24 cellular contexts compared by ENCODE assay signal in genomic region chr4:5200546-5200945, GRCh38.
DNase-seq lines count a peak whose midpoint lies in the region; ATAC-seq, FAIRE-seq and TF ChIP-seq lines count a peak whose summit lies in the region.
"Had no signal": no experiment of that assay in that cellular context is flagged by ENCODE, and none has a peak within 500 bp of the region (broad histone marks: within the 10 kb centered on the region; RNA-seq: fewer than 3 reads in every experiment).

No MANE protein-coding gene starts in this region.

- H4K8ac ChIP-seq in IMR-90 (ENCODE audit: low read depth in 2 of 2, low read length in 2 of 2) (no peak overlapping the region), H1 (ENCODE audit: extremely low read depth, insufficient read depth, low read length) (no peak overlapping the region; the same call in 1 of the 2 replicates)

- 0 out of 2 replicates have a peak, but pooled peaks cover 2% of the 10 kb centered on the region for H3K23me2 ChIP-seq in H1 (ENCODE audit: low read depth, low read length)

- CTCF ChIA-PET in IMR-90 (lab: Yijun Ruan, JAX): no interaction called here
- CTCF ChIA-PET in H1 (lab: Charles Lee; ENCODE audit: partially characterized antibody): no interaction called here

- H3K4ac ChIP-seq in IMR-90 (ENCODE audit: low read depth, low read length) (no peak overlapping the region), H1 (replicated peaks; ENCODE audit: insufficient read length, low read depth, low read length) (peak overlapping the region; percentile 36)

- no TSS peak for BruUV-seq in IMR-90 (replicated peaks; lab: Mats Ljungman, UMichigan)

- H3K23ac ChIP-seq in IMR-90 (ENCODE audit: low read depth, low read length) (no peak overlapping the region), H1 (ENCODE audit: insufficient read length) (no peak overlapping the region)

- H3K4me1 ChIP-seq in GM23248 (ENCODE audit: insufficient read depth) (no peaks in the 10 kb centered on the region; the same call in 1 of the 2 replicates), IMR-90 (ENCODE audit: control insufficient read depth, insufficient read depth, low read length) (no peaks in the 10 kb centered on the region), H1 (replicated peaks in 1 of 4; ENCODE audit: control insufficient read depth in 3 of 4, insufficient read depth in 4 of 4, low read length in 3 of 4) (peaks cover 2 to 31% (median 16%) of the 10 kb centered on the region in 4 experiments; a peak in 6 of 7 replicates)
- H3K4me1 ChIP-seq: BE2C had no signal

- in situ Hi-C loops in GM23248 (cut with MboI): no loop called here
- in situ Hi-C loops in IMR-90 (cut with MboI; ENCODE audit: low sequenced_read_pairs): no loop called here

- no peak for TF ChIP-seq EP300 in H1 (IDR thresholded peaks at IDR 0.05; ENCODE audit: borderline replicate concordance in 1 of 2, low read depth in 2 of 2, low read length in 2 of 2)

- H3K14ac ChIP-seq in IMR-90 (replicated peaks; ENCODE audit: low read depth, low read length): no peak overlapping the region
- H3K14ac ChIP-seq in H1 (ENCODE audit: insufficient read length): no peak overlapping the region

- H3K4me3 ChIP-seq in AG10803 (ENCODE audit: low read length): no peak overlapping the region
- no peak overlapping the region for H3K4me3 ChIP-seq in GM23248
- no peak overlapping the region for H3K4me3 ChIP-seq in IMR-90 (ENCODE audit: insufficient read depth, low read depth, low read length)
- H3K4me3 ChIP-seq in H1 (ENCODE audit: extremely low read depth in 1 of 4, insufficient read depth in 2 of 4, low read depth in 3 of 4, low read length in 4 of 4): no peak overlapping the region
- H3K4me3 ChIP-seq: BLaER1 treated with 17β-estradiol and CSF1 and Interleukin-3, amounts not matched to agents 10 nM and 100 nM; GM12878 had no signal

- H3K56ac ChIP-seq in IMR-90 (ENCODE audit: extremely low read depth, insufficient read depth, low read length) (no peak overlapping the region), H1 (replicated peaks; ENCODE audit: insufficient read length, low read depth, low read length) (no peak overlapping the region)

- WGBS in GM23248 (ENCODE audit: low coverage in 1 of 2, low lambda C conversion rate in 2 of 2, missing lambda C conversion rate in 2 of 2), 2 experiments: 11 to 18% methylated on average over 1 of the region's 1 CpG
- WGBS in IMR-90 (ENCODE audit: extremely low coverage in 2 of 2, insufficient read length in 1 of 2), 2 experiments: no CpG with 5 or more reads among the region's 1 CpG
- 90% methylated on average over 1 of the region's 1 CpG; no CpG with 5 or more reads in 1 of the 2 experiments for WGBS in H1 (ENCODE audit: extremely low coverage in 1 of 2, insufficient coverage in 1 of 2, insufficient read length in 1 of 2, insufficient replicate concordance in 2 of 2, low coverage in 1 of 2, low lambda C conversion rate in 2 of 2, missing lambda C conversion rate in 1 of 2), 2 experiments

- DNase-seq in AG10803 (ENCODE audit: low read depth): peak; percentile 20
- DNase-seq in GM23248: peak; percentile 5
- DNase-seq in IMR-90: peak; percentile 57
- no peak for DNase-seq in H1 (ENCODE audit: low read depth in 1 of 2, low spot score in 2 of 2)
- no peak for DNase-seq in NCI-H1092 treated with DMSO at 0.1 percent for 48 hours (lab: John Stamatoyannopoulos, UW)
- no peak for DNase-seq in HTR-8/SVneo (ENCODE audit: insufficient read length, low spot score)
- no peak for DNase-seq in activated naive CD4-positive, alpha-beta T cell treated with anti-CD3 and anti-CD28 coated beads, Interleukin-2, amount 50 U/mL, for 16 hours
- DNase-seq in stimulated activated CD4-positive, alpha-beta T cell treated with anti-CD3 and anti-CD28 coated beads, Interleukin-15, amount 100 ng/mL, for 24 hours: no peak
- DNase-seq: AML-193; BE2C; CD4-positive, alpha-beta T cell; CD8-positive, alpha-beta memory T cell; DMS153; DMS79; EL; GDM1; HCEC 1CT had no signal

- no peak overlapping the region for H2AFZ ChIP-seq in GM23248
- H2AFZ ChIP-seq in IMR-90 (replicated peaks; ENCODE audit: low read length, poor library complexity): no peak overlapping the region
- H2AFZ ChIP-seq in H1 (ENCODE audit: low read length): no peak overlapping the region

- H3K9me1 ChIP-seq in IMR-90 (ENCODE audit: insufficient read depth, low read length): peaks cover 2% of the 10 kb centered on the region; the same call in 1 of the 2 replicates

- dilution Hi-C loops in IMR-90 (cut with HindIII; ENCODE audit: low sequenced_read_pairs, unreplicated experiment): no loop called here

- ATAC-seq in IMR-90 (ENCODE audit: low read depth): peak; percentile 21; the same call in 1 of the 2 replicates
- ATAC-seq: GM12878 had no signal

- H2BK20ac ChIP-seq in IMR-90 (ENCODE audit: low read depth, low read length) (no peak overlapping the region), H1 (ENCODE audit: low read length) (peak overlapping the region; percentile 75)

- peak overlapping the region; percentile 77; the same call in 1 of the 2 replicates for H2BK12ac ChIP-seq in H1 (ENCODE audit: low read depth, low read length)

- H3K27ac ChIP-seq in GM23248: no peak overlapping the region
- H3K27ac ChIP-seq in IMR-90 (ENCODE audit: insufficient read depth, low read length): no peak overlapping the region
- no peak overlapping the region for H3K27ac ChIP-seq in H1 (ENCODE audit: low read depth, low read length)
- H3K27ac ChIP-seq: 22Rv1; BLaER1 treated with 17β-estradiol and CSF1 and Interleukin-3, amounts not matched to agents 10 nM and 100 nM had no signal

- TF ChIP-seq RAD21 in IMR-90 (IDR thresholded peaks at IDR 0.05; ENCODE audit: low read length): no peak
- TF ChIP-seq RAD21 in H1 (IDR thresholded peaks at IDR 0.05 in 1 of 2, conservative IDR thresholded peaks at IDR 0.05 in 1 of 2; ENCODE audit: low read depth in 2 of 2, low read length in 2 of 2): no peak

- H2BK120ac ChIP-seq in IMR-90 (ENCODE audit: low read depth, low read length) (no peak overlapping the region), H1 (replicated peaks; ENCODE audit: low read depth, low read length) (peak overlapping the region; percentile 36)

- H4K91ac ChIP-seq in IMR-90 (ENCODE audit: insufficient read depth, low read depth, low read length) (no peak overlapping the region), H1 (replicated peaks; ENCODE audit: insufficient read length, low read length) (peak overlapping the region; percentile 42)

- H2BK15ac ChIP-seq in IMR-90 (ENCODE audit: low read depth, low read length): no peak overlapping the region
- H2BK15ac ChIP-seq in H1 (ENCODE audit: low read length): no peak overlapping the region

- H4K20me1 ChIP-seq in GM23248 (ENCODE audit: insufficient read depth) (no peaks in the 10 kb centered on the region), IMR-90 (ENCODE audit: insufficient read depth, low read length) (no peaks in the 10 kb centered on the region; the same call in 1 of the 2 replicates), H1 (replicated peaks in 1 of 2; ENCODE audit: control insufficient read depth in 1 of 2, insufficient read depth in 2 of 2, low read length in 2 of 2) (no peaks in the 10 kb centered on the region)
- H4K20me1 ChIP-seq: BLaER1 treated with 17β-estradiol and CSF1 and Interleukin-3, amounts not matched to agents 10 nM and 100 nM had no signal

- intact Hi-C loops in IMR-90 (cut with micrococcal nuclease): no loop called here

- FAIRE-seq in H1 (lab: Jason Lieb, UNC): no peak
- no peak for FAIRE-seq in HTR-8/SVneo (lab: Jason Lieb, UNC)
- FAIRE-seq: A204.1, D721Med, GM12878, GM19239, H54 had no signal

- no peak overlapping the region for H4K5ac ChIP-seq in IMR-90 (ENCODE audit: low read depth, low read length)
- no peak overlapping the region for H4K5ac ChIP-seq in H1 (ENCODE audit: insufficient read length, low read depth, low read length)

- H3K36me3 ChIP-seq in GM23248 (ENCODE audit: low read depth) (no peaks in the 10 kb centered on the region), IMR-90 (ENCODE audit: control insufficient read depth, insufficient read depth, low read length) (no peaks in the 10 kb centered on the region), H1 (ENCODE audit: control insufficient read depth in 2 of 4, insufficient read depth in 4 of 4, low read length in 3 of 4) (no peaks in the 10 kb centered on the region)
- H3K36me3 ChIP-seq: BE2C had no signal

- no peak for TF ChIP-seq CTCF in AG10803 (conservative IDR thresholded peaks at IDR 0.05; ENCODE audit: low read length)
- no peak for TF ChIP-seq CTCF in IMR-90 (conservative IDR thresholded peaks at IDR 0.05; ENCODE audit: low read depth, low read length)
- no peak for TF ChIP-seq CTCF in H1 (IDR thresholded peaks at IDR 0.05; ENCODE audit: control extremely low read depth in 1 of 3, insufficient read depth in 1 of 3, low read depth in 1 of 3, low read length in 3 of 3)

- H3K79me2 ChIP-seq in GM23248 (ENCODE audit: insufficient read depth) (no peaks in the 10 kb centered on the region), H1 (ENCODE audit: control insufficient read depth in 1 of 2, insufficient read depth in 2 of 2, low read length in 2 of 2) (no peaks in the 10 kb centered on the region)

- H3K9me3 ChIP-seq in GM23248 (ENCODE audit: low read depth) (no peaks in the 10 kb centered on the region), IMR-90 (ENCODE audit: control insufficient read depth, insufficient read depth, low read length) (no peaks in the 10 kb centered on the region), H1 (ENCODE audit: insufficient read depth in 2 of 2, low read depth in 1 of 2, low read length in 1 of 2) (peaks cover 3 to 9% of the 10 kb centered on the region in 2 experiments; a peak in 3 of 4 replicates)
- H3K9me3 ChIP-seq: BE2C had no signal

- H3K27me3 ChIP-seq in GM23248 (replicated peaks; ENCODE audit: insufficient read depth) (no peaks in the 10 kb centered on the region), IMR-90 (ENCODE audit: control insufficient read depth, insufficient read depth, low read length) (no peaks in the 10 kb centered on the region), H1 (replicated peaks in 1 of 4; ENCODE audit: control insufficient read depth in 3 of 4, extremely low read depth in 1 of 4, insufficient read depth in 3 of 4, low read length in 3 of 4) (no peaks in the 10 kb centered on the region)
- H3K27me3 ChIP-seq: BE2C; BLaER1 treated with 17β-estradiol and CSF1 and Interleukin-3, amounts not matched to agents 10 nM and 100 nM had no signal

- no peaks in the 10 kb centered on the region for H3K9me2 ChIP-seq in GM23248 (ENCODE audit: insufficient read depth)

- peaks cover 2 to 10% of the 10 kb centered on the region in 2 experiments; a peak in 1 of 4 replicates for H3K79me1 ChIP-seq in IMR-90 (ENCODE audit: low read depth in 1 of 2, low read length in 2 of 2)
- no peaks in the 10 kb centered on the region for H3K79me1 ChIP-seq in H1 (ENCODE audit: low read depth, low read length)

- TF ChIP-seq POLR2A in IMR-90 (IDR thresholded peaks at IDR 0.05; ENCODE audit: low read depth, low read length): no peak
- no peak for TF ChIP-seq POLR2A in H1 (IDR thresholded peaks at IDR 0.05; ENCODE audit: control extremely low read depth in 1 of 2, low read depth in 2 of 2, low read length in 2 of 2)

- POLR2A ChIA-PET in IMR-90 (lab: Charles Lee; ENCODE audit: unreplicated experiment): no interaction called here
- POLR2A ChIA-PET in H1 (lab: Charles Lee; ENCODE audit: partially characterized antibody): no interaction called here

- H3K9ac ChIP-seq in GM23248 (no peak overlapping the region), IMR-90 (ENCODE audit: low read depth, low read length) (no peak overlapping the region), H1 (replicated peaks in 1 of 4; ENCODE audit: extremely low read depth in 1 of 4, low read depth in 3 of 4, low read length in 3 of 4) (no peak overlapping the region)
- H3K9ac ChIP-seq: BLaER1 treated with 17β-estradiol and CSF1 and Interleukin-3, amounts not matched to agents 10 nM and 100 nM had no signal

- H3K4me2 ChIP-seq in GM23248 (ENCODE audit: unreplicated experiment) (no peak overlapping the region), IMR-90 (ENCODE audit: low read depth, low read length) (no peak overlapping the region), H1 (ENCODE audit: insufficient read depth in 1 of 2, low read depth in 2 of 2, low read length in 2 of 2) (no peak overlapping the region)
- H3K4me2 ChIP-seq: BLaER1 treated with 17β-estradiol and CSF1 and Interleukin-3, amounts not matched to agents 10 nM and 100 nM had no signal

- H2AK9ac ChIP-seq in IMR-90 (replicated peaks; ENCODE audit: low read depth, low read length, poor library complexity): no peak overlapping the region

- H3F3A ChIP-seq in GM23248 (ENCODE audit: insufficient read depth): no peaks in the 10 kb centered on the region

- no peak overlapping the region for H2AK5ac ChIP-seq in IMR-90 (ENCODE audit: low read depth, low read length)
- H2AK5ac ChIP-seq in H1 (ENCODE audit: low read depth, low read length): no peak overlapping the region

- H2BK5ac ChIP-seq in IMR-90 (ENCODE audit: low read depth, low read length, poor library complexity, severe bottlenecking) (no peak overlapping the region), H1 (ENCODE audit: low read depth, low read length) (0 out of 2 replicates have a peak overlapping the region, but pooled peaks have one; percentile 38)

- H3K18ac ChIP-seq in IMR-90 (ENCODE audit: low read depth, low read length) (no peak overlapping the region), H1 (ENCODE audit: extremely low read depth, low read length) (no peak overlapping the region)

Comparison
In these comparisons a context has a peak if more than half of its experiments do, and no peak if none do; other contexts are left out.
1. DNase-seq: peak in AG10803 (single experiment), GM23248 (single experiment) and IMR-90 (single experiment); none in H1 (0 of 2), NCI-H1092 treated with DMSO at 0.1 percent for 48 hours (single experiment), HTR-8/SVneo (single experiment), activated naive CD4-positive, alpha-beta T cell treated with anti-CD3 and anti-CD28 coated beads, Interleukin-2, amount 50 U/mL, for 16 hours (single experiment) and stimulated activated CD4-positive, alpha-beta T cell treated with anti-CD3 and anti-CD28 coated beads, Interleukin-15, amount 100 ng/mL, for 24 hours (single experiment).